8 cellular contexts compared by ENCODE assay signal in genomic region chr18:79396431-79397287, GRCh38. TPM values are rescaled to one million over a fixed set of nuclear protein-coding genes. Genes with fewer than 3 reads are reported as not detected.
A peak's percentile ranks its signal among the peaks of the same experiment; 100 is the strongest.
DNase-seq lines count a peak whose midpoint lies in the region; ATAC-seq and TF ChIP-seq lines count a peak whose summit lies in the region.

No MANE protein-coding gene starts in this region.

- H3K27me3 ChIP-seq in GM06990 (replicated peaks; ENCODE audit: control insufficient read depth, insufficient read depth, low read length) (no peaks in the 10 kb centered on the region; the same call in 1 of the 2 replicates), osteoblast (ENCODE audit: insufficient read depth, low read length) (peaks cover 15% of the 10 kb centered on the region)

- peak; percentile 35 for TF ChIP-seq CTCF in GM06990 (IDR thresholded peaks at IDR 0.05; ENCODE audit: insufficient read depth, low read length, poor library complexity, severe bottlenecking)
- no peak for TF ChIP-seq CTCF in fibroblast of mammary gland (conservative IDR thresholded peaks at IDR 0.05; ENCODE audit: control insufficient read depth, insufficient read depth, low read depth, low read length)
- peak; percentile 6 for TF ChIP-seq CTCF in osteoblast (IDR thresholded peaks at IDR 0.05; ENCODE audit: extremely low read depth, low read depth, low read length)

- no peak overlapping the region for H3K27ac ChIP-seq in osteoblast (ENCODE audit: low read depth, low read length)

- no peaks in the 10 kb centered on the region for H3K9me3 ChIP-seq in osteoblast (ENCODE audit: low read depth, low read length)

- H3K79me2 ChIP-seq in osteoblast (ENCODE audit: insufficient read depth, low read length) = no peaks in the 10 kb centered on the region

- peak; percentile 24 for ATAC-seq in HG03571 (IDR thresholded peaks at IDR 0.05; ENCODE audit: unreplicated experiment)

- no peaks in the 10 kb centered on the region for H3K36me3 ChIP-seq in GM06990 (ENCODE audit: control insufficient read depth, insufficient read depth, low read length)
- H3K36me3 ChIP-seq in osteoblast (ENCODE audit: insufficient read depth, low read length) = no peaks in the 10 kb centered on the region

- H3K4me3 ChIP-seq in GM06990 (replicated peaks; ENCODE audit: low read depth, low read length) (peak overlapping the region; percentile 46; the same call in 1 of the 2 replicates), fibroblast of mammary gland (ENCODE audit: control insufficient read depth, low read depth, low read length) (no peak overlapping the region), osteoblast (ENCODE audit: insufficient read depth, low read length) (peak overlapping the region; percentile 59)

- peaks cover 3% of the 10 kb centered on the region for H3K4me1 ChIP-seq in osteoblast (ENCODE audit: insufficient read depth, low read length)

- peak overlapping the region; percentile 47 for H2AFZ ChIP-seq in osteoblast (ENCODE audit: low read length)

- no peak for DNase-seq in GM06990 (ENCODE audit: extremely low read depth, insufficient read length)
- DNase-seq in activated CD4-positive, alpha-beta T cell treated with anti-CD3 and anti-CD28 coated beads, Interleukin-2, amount 50 U/mL, for 1 hour = peak; percentile 41
- peak; percentile 32 for DNase-seq in fibroblast of mammary gland (ENCODE audit: low read depth)
- DNase-seq in osteoblast (ENCODE audit: insufficient read length, low spot score, missing footprints) = peak; percentile 93
- DNase-seq in Kasumi-1 (lab: John Stamatoyannopoulos, UW) = no peak
- DNase-seq in cerebellar cortex (ENCODE audit: low spot score) = no peak
- no peak for DNase-seq in SW480 (ENCODE audit: low spot score)

- H3K4me2 ChIP-seq in osteoblast (ENCODE audit: insufficient read depth, low read length) = peak overlapping the region; percentile 76

- H4K20me1 ChIP-seq in osteoblast (ENCODE audit: insufficient read depth, low read length) = no peaks in the 10 kb centered on the region

RNA-seq across cellular contexts. Expression of gene NFATC1, which starts 0.9 kb away (rescaled TPM):
- total RNA-seq in osteoblast = 5.3 and 6.2 TPM in 2 replicates

Comparison
In these comparisons a context has a peak if more than half of its experiments do, and no peak if none do; other contexts are left out.
1. DNase-seq: peak in activated CD4-positive, alpha-beta T cell treated with anti-CD3 and anti-CD28 coated beads, Interleukin-2, amount 50 U/mL, for 1 hour (single experiment), fibroblast of mammary gland (single experiment) and osteoblast (single experiment); none in GM06990 (single experiment), Kasumi-1 (0 of 2), cerebellar cortex (single experiment) and SW480 (single experiment).